ENCODE assay signal across 7 cellular contexts in the genomic region with DNA sequence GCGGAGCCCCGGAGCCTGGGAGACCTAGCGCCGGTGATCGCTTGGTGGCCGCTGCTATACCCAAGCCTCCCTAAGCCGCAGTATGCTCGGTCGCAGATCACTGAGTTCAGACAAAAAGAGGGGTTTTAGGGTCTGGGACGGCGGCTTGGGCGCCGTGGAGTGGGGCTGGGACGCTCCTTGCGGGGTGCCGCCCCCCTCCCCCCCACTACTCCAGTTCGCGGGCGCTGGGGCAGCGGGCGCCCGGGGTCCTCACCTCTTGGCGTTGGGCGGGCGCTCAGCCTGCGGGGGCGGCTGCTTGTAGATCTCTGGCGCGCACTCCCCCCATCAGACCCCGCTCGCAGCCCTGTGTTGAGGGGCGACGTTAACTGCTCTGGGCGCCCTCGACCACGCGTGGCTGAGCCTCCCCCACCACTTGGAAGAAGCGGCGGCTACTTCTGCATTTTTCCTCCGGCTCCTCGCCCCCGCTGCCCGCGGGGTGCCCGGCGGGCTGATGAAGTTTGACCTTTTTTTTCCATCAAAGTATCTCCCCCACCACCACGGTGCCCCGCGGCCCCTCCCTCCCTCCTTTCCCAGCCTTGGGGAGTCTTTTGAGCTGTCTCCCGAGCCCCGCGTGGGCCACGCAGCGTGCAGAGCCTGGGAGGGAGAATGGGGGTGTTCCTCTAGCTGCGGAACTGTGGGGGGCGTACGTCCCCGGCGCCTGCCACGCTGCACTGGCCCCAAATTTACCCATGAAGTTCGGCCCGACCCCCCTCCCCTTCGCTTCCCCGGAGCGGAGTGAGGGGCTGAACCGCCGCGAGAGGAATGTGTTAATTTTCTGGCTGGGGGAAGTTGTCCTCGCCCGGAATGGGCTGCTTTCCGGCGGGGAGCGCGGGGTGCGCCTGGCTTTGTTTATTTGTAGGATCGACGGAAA. TPM values are rescaled to one million over a fixed set of nuclear protein-coding genes. Genes with fewer than 3 reads are reported as not detected.
DNase-seq lines count a peak whose midpoint lies in the region; ATAC-seq and TF ChIP-seq lines count a peak whose summit lies in the region.

No MANE protein-coding gene starts in this region.

- H3K9me3 Mint-ChIP-seq in chondrocyte (ENCODE audit: low read depth): no peaks in the 10 kb centered on the region

- WGBS in thyroid gland, 2 donors: 0% methylated on average over 47 to 50 of the region's 77 CpGs

- H3K27ac Mint-ChIP-seq in chondrocyte (ENCODE audit: unreplicated experiment): peak overlapping the region; percentile 99

- no peak for DNase-seq in GM13977 (ENCODE audit: low spot score)
- peak; percentile 26 for DNase-seq in NOMO-1 treated with dmso at 0.1 percent for 144 hours (lab: John Stamatoyannopoulos, UW; ENCODE audit: unreplicated experiment)
- DNase-seq in chondrocyte (ENCODE audit: low spot score): peak; percentile 86
- DNase-seq in lower lobe of right lung: peak; percentile 71
- peak in 1 of 2 donors; percentile 62 for DNase-seq in thyroid gland
- DNase-seq in SHP77 treated with DMSO at 0.1 percent for 48 hours (lab: John Stamatoyannopoulos, UW): no peak
- DNase-seq in DMS79 treated with DMSO at 0.1 percent for 48 hours (lab: John Stamatoyannopoulos, UW): no peak

- H3K4me3 ChIP-seq in lower lobe of right lung (peak overlapping the region; percentile 94), thyroid gland (replicated peaks in 1 of 3) (peak overlapping the region; percentile 70 to 96 (median 71))

- peak; percentile 2 to 20 for ATAC-seq in lower lobe of right lung

- in situ Hi-C loops in GM13977 (cut with MboI; ENCODE audit: low pct_unique_long_range_greater_than_20kb, low sequenced_read_pairs, unreplicated experiment): no loop called here

- TF ChIP-seq POLR2A in thyroid gland (IDR thresholded peaks at IDR 0.05): no peak

- no peaks in the 10 kb centered on the region for H3K36me3 ChIP-seq in lower lobe of right lung
- H3K36me3 ChIP-seq in thyroid gland: no peaks in the 10 kb centered on the region

- peaks cover 42% of the 10 kb centered on the region for H3K4me1 Mint-ChIP-seq in chondrocyte (ENCODE audit: low read depth)

- H3K9me3 ChIP-seq in lower lobe of right lung (no peaks in the 10 kb centered on the region), thyroid gland (no peaks in the 10 kb centered on the region)

- TF ChIP-seq CTCF in GM13977 (IDR thresholded peaks at IDR 0.05; ENCODE audit: extremely low read depth, insufficient read depth, missing control alignments): peak; percentile 32
- TF ChIP-seq CTCF in chondrocyte (IDR thresholded peaks at IDR 0.05): no peak
- no peak for TF ChIP-seq CTCF in lower lobe of right lung (IDR thresholded peaks at IDR 0.05)
- no peak for TF ChIP-seq CTCF in thyroid gland (IDR thresholded peaks at IDR 0.05)

- H3K27me3 ChIP-seq in lower lobe of right lung (ENCODE audit: low read depth) (no peaks in the 10 kb centered on the region), thyroid gland (no peaks in the 10 kb centered on the region)

- intact Hi-C loops in lower lobe of right lung (cut with DNase I) (no loop called here), thyroid gland (cut with DNase I) (no loop called here)

- peaks cover 5% of the 10 kb centered on the region for H3K36me3 Mint-ChIP-seq in chondrocyte (ENCODE audit: low read depth)

- H3K27ac ChIP-seq in lower lobe of right lung: peak overlapping the region; percentile 80
- H3K27ac ChIP-seq in thyroid gland: peak overlapping the region; percentile 95 to 99 (median 95)

- H3K4me3 Mint-ChIP-seq in chondrocyte (ENCODE audit: unreplicated experiment): peak overlapping the region; percentile 99

- H3K27me3 Mint-ChIP-seq in chondrocyte (ENCODE audit: low read depth): no peaks in the 10 kb centered on the region

- H3K4me1 ChIP-seq in lower lobe of right lung (peaks cover 63% of the 10 kb centered on the region), thyroid gland (peaks cover 48 to 51% of the 10 kb centered on the region in 2 donors)

RNA-seq across cellular contexts. Expression of gene CXXC5, which starts 1.2 kb away (rescaled TPM):
- total RNA-seq in chondrocyte (144 to 193 TPM (median 145 TPM) in 3 replicates), lower lobe of right lung (27.3 TPM), thyroid gland (10 to 100 TPM; 52.3 to 81.8 (median 62.6) TPM)

Comparison
In these comparisons a context has a peak if more than half of its experiments do, and no peak if none do; other contexts are left out.
1. DNase-seq: peak in NOMO-1 treated with dmso at 0.1 percent for 144 hours (single experiment), chondrocyte (single experiment) and lower lobe of right lung (single experiment); none in GM13977 (single experiment), SHP77 treated with DMSO at 0.1 percent for 48 hours (single experiment) and DMS79 treated with DMSO at 0.1 percent for 48 hours (single experiment).